In genomic region chr17:77990301-77990700, GRCh38 we compare ENCODE assay signal across 16 cellular contexts. TPM values are rescaled to one million over a fixed set of nuclear protein-coding genes. Genes with fewer than 3 reads are reported as not detected.
DNase-seq lines count a peak whose midpoint lies in the region; ATAC-seq and FAIRE-seq lines count a peak whose summit lies in the region.
"Had no signal": no experiment of that assay in that cellular context is flagged by ENCODE, and none has a peak within 500 bp of the region (broad histone marks: within the 10 kb centered on the region; RNA-seq: fewer than 3 reads in every experiment).

No MANE protein-coding gene starts in this region.

- DNase-seq in activated naive CD4-positive, alpha-beta T cell treated with anti-CD3 and anti-CD28 coated beads, Interleukin-2, amount 50 U/mL, for 16 hours, result no peak
- DNase-seq in CD4-positive, alpha-beta memory T cell, result no peak
- DNase-seq in urothelium cell line (ENCODE audit: low spot score) (no peak), OCI-M2 (lab: John Stamatoyannopoulos, UW; ENCODE audit: unreplicated experiment) (no peak), NAMALWA (ENCODE audit: low spot score) (no peak)
- DNase-seq: ACHN, DMS53, GF-D8, GOT3, H9 had no signal

- no peak overlapping the region for H3K4me3 Mint-ChIP-seq in activated naive CD4-positive, alpha-beta T cell treated with anti-CD3 and anti-CD28 coated beads, Interleukin-2, amount 50 U/mL, for 24 hours
- H3K4me3 Mint-ChIP-seq in CD4-positive, alpha-beta memory T cell, result peak overlapping the region in 1 of 8 donors; percentile 0
- no peak overlapping the region for H3K4me3 Mint-ChIP-seq in activated T-helper 17 cell treated with anti-CD3 and anti-CD28 coated beads, Interleukin-2, amount 50 U/mL, for 72 hours
- H3K4me3 Mint-ChIP-seq: H9 had no signal

- no peaks in the 10 kb centered on the region for H3K9me3 Mint-ChIP-seq in activated naive CD4-positive, alpha-beta T cell treated with anti-CD3 and anti-CD28 coated beads, Interleukin-2, amount 50 U/mL, for 24 hours
- no peaks in the 10 kb centered on the region for H3K9me3 Mint-ChIP-seq in CD4-positive, alpha-beta memory T cell
- no peaks in the 10 kb centered on the region for H3K9me3 Mint-ChIP-seq in activated T-helper 17 cell treated with anti-CD3 and anti-CD28 coated beads, Interleukin-2, amount 50 U/mL, for 72 hours
- H3K9me3 Mint-ChIP-seq: H9 had no signal

- CTCF ChIA-PET in CD4-positive, alpha-beta memory T cell (lab: Charles Lee; ENCODE audit: partially characterized antibody), result interaction anchor here (1.3 kb wide), 1 partner anchor 27 kb away, joined by 4 read pairs; no protein-coding TSS in a partner anchor

- H3K4me1 ChIP-seq in CD4-positive, alpha-beta memory T cell (ENCODE audit: insufficient read depth, low read length), result peaks cover 28% of the 10 kb centered on the region

- H3K9me3 ChIP-seq in CD4-positive, alpha-beta memory T cell (ENCODE audit: control insufficient read depth in 1 of 2, low read length in 2 of 2), result no peaks in the 10 kb centered on the region

- no peak overlapping the region for H3K4me3 ChIP-seq in CD4-positive, alpha-beta memory T cell (ENCODE audit: low read length in 2 of 2)
- H3K4me3 ChIP-seq: BLaER1 treated with 17β-estradiol and CSF1 and Interleukin-3, amounts not matched to agents 10 nM and 100 nM had no signal

- peaks cover 67% of the 10 kb centered on the region for H3K4me1 Mint-ChIP-seq in activated naive CD4-positive, alpha-beta T cell treated with anti-CD3 and anti-CD28 coated beads, Interleukin-2, amount 50 U/mL, for 24 hours
- peaks cover 46 to 66% (median 58%) of the 10 kb centered on the region in 4 donors for H3K4me1 Mint-ChIP-seq in CD4-positive, alpha-beta memory T cell
- peaks cover 20% of the 10 kb centered on the region for H3K4me1 Mint-ChIP-seq in activated T-helper 17 cell treated with anti-CD3 and anti-CD28 coated beads, Interleukin-2, amount 50 U/mL, for 72 hours

- peak overlapping the region; percentile 56 for H3K27ac Mint-ChIP-seq in activated naive CD4-positive, alpha-beta T cell treated with anti-CD3 and anti-CD28 coated beads, Interleukin-2, amount 50 U/mL, for 24 hours
- H3K27ac Mint-ChIP-seq in CD4-positive, alpha-beta memory T cell, result peak overlapping the region in 4 of 7 donors; percentile 4 to 17 (median 12)
- H3K27ac Mint-ChIP-seq in activated T-helper 17 cell treated with anti-CD3 and anti-CD28 coated beads, Interleukin-2, amount 50 U/mL, for 72 hours, result peak overlapping the region; percentile 2
- H3K27ac Mint-ChIP-seq: H9 had no signal

- H3K27me3 ChIP-seq in CD4-positive, alpha-beta memory T cell (ENCODE audit: insufficient read depth, low read length), result no peaks in the 10 kb centered on the region

- H3K27me3 Mint-ChIP-seq in activated naive CD4-positive, alpha-beta T cell treated with anti-CD3 and anti-CD28 coated beads, Interleukin-2, amount 50 U/mL, for 24 hours, result no peaks in the 10 kb centered on the region
- H3K27me3 Mint-ChIP-seq in CD4-positive, alpha-beta memory T cell, result no peaks in the 10 kb centered on the region
- no peaks in the 10 kb centered on the region for H3K27me3 Mint-ChIP-seq in activated T-helper 17 cell treated with anti-CD3 and anti-CD28 coated beads, Interleukin-2, amount 50 U/mL, for 72 hours

- ATAC-seq in activated T-helper 17 cell treated with anti-CD3 and anti-CD28 coated beads, Interleukin-2, amount 50 U/mL, for 72 hours (replicated peaks), result no peak
- ATAC-seq: HepG2 had no signal

- FAIRE-seq in urothelium cell line (lab: Jason Lieb, UNC), result peak; percentile 50
- FAIRE-seq: GM19239, HepG2, HTR-8/SVneo had no signal

- intact Hi-C loops in CD4-positive, alpha-beta memory T cell (cut with micrococcal nuclease), result no loop called here

- POLR2A ChIA-PET in CD4-positive, alpha-beta memory T cell (lab: Charles Lee; ENCODE audit: partially characterized antibody), result no interaction called here

- H3K36me3 ChIP-seq in CD4-positive, alpha-beta memory T cell (ENCODE audit: insufficient read depth, low read length), result no peaks in the 10 kb centered on the region

- H3K36me3 Mint-ChIP-seq in activated naive CD4-positive, alpha-beta T cell treated with anti-CD3 and anti-CD28 coated beads, Interleukin-2, amount 50 U/mL, for 24 hours, result peaks cover 8% of the 10 kb centered on the region
- H3K36me3 Mint-ChIP-seq in CD4-positive, alpha-beta memory T cell, result peaks cover 4 to 10% of the 10 kb centered on the region in 2 donors
- H3K36me3 Mint-ChIP-seq in activated T-helper 17 cell treated with anti-CD3 and anti-CD28 coated beads, Interleukin-2, amount 50 U/mL, for 72 hours (ENCODE audit: low read depth), result no peaks in the 10 kb centered on the region

- H3K27ac ChIP-seq in CD4-positive, alpha-beta memory T cell (ENCODE audit: low read depth, low read length), result no peak overlapping the region
- H3K27ac ChIP-seq: BLaER1 treated with 17β-estradiol and CSF1 and Interleukin-3, amounts not matched to agents 10 nM and 100 nM had no signal

RNA-seq across cellular contexts. Expression of gene TNRC6C, which starts 31.8 kb away (rescaled TPM):
- 100 to 1,000 TPM; 105 to 112 TPM for total RNA-seq in CD4-positive, alpha-beta memory T cell
- polyA plus RNA-seq in CD4-positive, alpha-beta memory T cell, result 1 to 10 TPM; 1.3 to 9.4 TPM
- 10 to 100 TPM; 15.6 to 19.1 TPM for total RNA-seq in activated T-helper 17 cell treated with anti-CD3 and anti-CD28 coated beads, Interleukin-2, amount 50 U/mL, for 72 hours

Comparison
In these comparisons a context has a peak if more than half of its experiments do, and no peak if none do; other contexts are left out.
1. H3K27ac Mint-ChIP-seq: peak in every context shown above with its lines; median percentile 56 in activated naive CD4-positive, alpha-beta T cell treated with anti-CD3 and anti-CD28 coated beads, Interleukin-2, amount 50 U/mL, for 24 hours; 12 in CD4-positive, alpha-beta memory T cell; 2 in activated T-helper 17 cell treated with anti-CD3 and anti-CD28 coated beads, Interleukin-2, amount 50 U/mL, for 72 hours.
2. RNA of gene TNRC6C, which starts 31.8 kb away (total RNA-seq): 105 to 112 TPM in CD4-positive, alpha-beta memory T cell; 15.6 to 19.1 TPM in activated T-helper 17 cell treated with anti-CD3 and anti-CD28 coated beads, Interleukin-2, amount 50 U/mL, for 72 hours; every median in the first group is over 4 times any median in the second.